In the genomic region with DNA sequence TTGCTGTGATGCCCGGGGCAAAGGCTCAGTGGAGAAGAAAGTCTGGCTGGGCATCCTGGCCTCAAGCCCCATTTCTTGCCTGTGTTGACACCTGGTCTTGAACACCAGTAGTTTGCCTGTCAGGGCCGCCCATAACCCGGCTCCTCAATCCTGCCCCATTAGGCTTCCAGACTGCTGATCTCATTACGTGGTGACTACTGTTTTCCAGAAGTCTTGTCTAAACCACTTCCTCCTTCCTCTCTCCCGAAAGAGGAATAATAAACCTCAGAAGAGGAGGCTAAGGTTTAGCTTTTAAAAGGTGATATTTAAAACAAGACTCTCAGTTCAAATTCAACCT, we compare ENCODE assay signal across 10 cellular contexts.
DNase-seq lines count a peak whose midpoint lies in the region; ATAC-seq, FAIRE-seq and TF ChIP-seq lines count a peak whose summit lies in the region.
"Had no signal": no experiment of that assay in that cellular context is flagged by ENCODE, and none has a peak within 500 bp of the region (broad histone marks: within the 10 kb centered on the region; RNA-seq: fewer than 3 reads in every experiment).

No MANE protein-coding gene starts in this region.

- H3K18ac ChIP-seq in H1 (ENCODE audit: extremely low read depth, low read length), result no peak overlapping the region

- H3K4me1 ChIP-seq in H1 (replicated peaks in 1 of 4; ENCODE audit: control insufficient read depth in 3 of 4, insufficient read depth in 4 of 4, low read length in 3 of 4) (peaks cover 0 to 2% (median 2%) of the 10 kb centered on the region in 4 experiments; a peak in 4 of 7 replicates), smooth muscle cell (ENCODE audit: low read depth) (peaks cover 6% of the 10 kb centered on the region)

- H2BK5ac ChIP-seq in H1 (ENCODE audit: low read depth, low read length), result no peak overlapping the region

- no peak for TF ChIP-seq RAD21 in H1 (IDR thresholded peaks at IDR 0.05 in 1 of 2, conservative IDR thresholded peaks at IDR 0.05 in 1 of 2; ENCODE audit: low read depth in 2 of 2, low read length in 2 of 2)

- TF ChIP-seq POLR2A in H1 (IDR thresholded peaks at IDR 0.05; ENCODE audit: control extremely low read depth in 1 of 2, low read depth in 2 of 2, low read length in 2 of 2), result no peak

- no peak for DNase-seq in activated CD8-positive, alpha-beta memory T cell treated with anti-CD3 and anti-CD28 coated beads, Interleukin-2, amount 10 ng/mL, durations not matched to agents 7 days and 5 days
- DNase-seq in activated CD8-positive, alpha-beta memory T cell treated with anti-CD3 and anti-CD28 coated beads for 24 hours, result no peak
- peak; percentile 74 for DNase-seq in RCC 7860 (ENCODE audit: low spot score)
- no peak for DNase-seq in H1 (ENCODE audit: low read depth in 1 of 2, low spot score in 2 of 2)
- no peak for DNase-seq in smooth muscle cell (lab: John Stamatoyannopoulos, UW; ENCODE audit: unreplicated experiment)
- DNase-seq in NCI-H2029 (lab: John Stamatoyannopoulos, UW), result no peak
- DNase-seq in HuH-7 (ENCODE audit: low spot score), result no peak
- DNase-seq in NCI-H82 treated with DMSO at 0.1 percent for 48 hours (lab: John Stamatoyannopoulos, UW; ENCODE audit: unreplicated experiment), result no peak
- DNase-seq: heart right ventricle had no signal

- CTCF ChIA-PET in activated CD8-positive, alpha-beta memory T cell treated with anti-CD3 and anti-CD28 coated beads, Interleukin-2, amount 10 ng/mL, durations not matched to agents 7 days and 5 days (lab: Charles Lee), result interaction anchor here (1.0 to 2.5 kb wide), 16 partner anchors 11 to 311 kb away, joined by 3 to 8 read pairs (median 4); no protein-coding TSS in a partner anchor
- CTCF ChIA-PET in H1 (lab: Charles Lee; ENCODE audit: partially characterized antibody), result interaction anchor here (0.6 to 1.5 kb wide), 5 partner anchors 12 to 310 kb away, joined by 3 to 5 read pairs (median 3); no protein-coding TSS in a partner anchor

- no peak overlapping the region for H2AK5ac ChIP-seq in H1 (ENCODE audit: low read depth, low read length)

- no peak overlapping the region for H2BK15ac ChIP-seq in H1 (ENCODE audit: low read length)

- H2BK12ac ChIP-seq in H1 (ENCODE audit: low read depth, low read length), result no peak overlapping the region

- H3K4me3 ChIP-seq in H1 (ENCODE audit: extremely low read depth in 1 of 4, insufficient read depth in 2 of 4, low read depth in 3 of 4, low read length in 4 of 4) (no peak overlapping the region), smooth muscle cell (no peak overlapping the region)
- H3K4me3 ChIP-seq: heart right ventricle had no signal

- H4K91ac ChIP-seq in H1 (replicated peaks; ENCODE audit: insufficient read length, low read length), result peak overlapping the region; percentile 51

- H3K9me3 ChIP-seq in H1 (ENCODE audit: insufficient read depth in 2 of 2, low read depth in 1 of 2, low read length in 1 of 2) (no peaks in the 10 kb centered on the region), smooth muscle cell (replicated peaks; ENCODE audit: low read depth) (no peaks in the 10 kb centered on the region)

- H2BK120ac ChIP-seq in H1 (replicated peaks; ENCODE audit: low read depth, low read length), result no peak overlapping the region

- no peak for TF ChIP-seq EP300 in H1 (IDR thresholded peaks at IDR 0.05; ENCODE audit: borderline replicate concordance in 1 of 2, low read depth in 2 of 2, low read length in 2 of 2)

- H3K14ac ChIP-seq in H1 (ENCODE audit: insufficient read length), result no peak overlapping the region

- FAIRE-seq in RCC 7860 (lab: Jason Lieb, UNC) (peak; percentile 60), H1 (lab: Jason Lieb, UNC) (no peak)
- FAIRE-seq: GM12891 had no signal

- H4K8ac ChIP-seq in H1 (ENCODE audit: extremely low read depth, insufficient read depth, low read length), result no peak overlapping the region

- WGBS in H1 (ENCODE audit: extremely low coverage in 1 of 2, insufficient coverage in 1 of 2, insufficient read length in 1 of 2, insufficient replicate concordance in 2 of 2, low coverage in 1 of 2, low lambda C conversion rate in 2 of 2, missing lambda C conversion rate in 1 of 2), 2 experiments, result 92% methylated on average over 5 of the region's 5 CpGs; no CpG with 5 or more reads in 1 of the 2 experiments
- WGBS in smooth muscle cell (ENCODE audit: low lambda C conversion rate), result 22% methylated on average over 5 of the region's 5 CpGs

- H3K27me3 Mint-ChIP-seq in activated CD8-positive, alpha-beta memory T cell treated with anti-CD3 and anti-CD28 coated beads, Interleukin-2, amount 10 ng/mL, durations not matched to agents 7 days and 5 days, result peaks cover 15% of the 10 kb centered on the region

- H4K20me1 ChIP-seq in H1 (replicated peaks in 1 of 2; ENCODE audit: control insufficient read depth in 1 of 2, insufficient read depth in 2 of 2, low read length in 2 of 2) (no peaks in the 10 kb centered on the region), smooth muscle cell (ENCODE audit: low read depth) (no peaks in the 10 kb centered on the region)

- no peak overlapping the region for H2BK20ac ChIP-seq in H1 (ENCODE audit: low read length)

- H3K4me2 ChIP-seq in H1 (ENCODE audit: insufficient read depth in 1 of 2, low read depth in 2 of 2, low read length in 2 of 2), result no peak overlapping the region
- H3K4me2 ChIP-seq in smooth muscle cell, result peak overlapping the region; percentile 3

- ATAC-seq in activated CD8-positive, alpha-beta memory T cell treated with anti-CD3 and anti-CD28 coated beads, Interleukin-2, amount 10 ng/mL, durations not matched to agents 7 days and 5 days, result no peak

- H3K36me3 Mint-ChIP-seq in activated CD8-positive, alpha-beta memory T cell treated with anti-CD3 and anti-CD28 coated beads, Interleukin-2, amount 10 ng/mL, durations not matched to agents 7 days and 5 days, result peaks cover 27% of the 10 kb centered on the region

- H3K4ac ChIP-seq in H1 (replicated peaks; ENCODE audit: insufficient read length, low read depth, low read length), result no peak overlapping the region

- peaks cover 3% of the 10 kb centered on the region for H3K9me3 Mint-ChIP-seq in activated CD8-positive, alpha-beta memory T cell treated with anti-CD3 and anti-CD28 coated beads, Interleukin-2, amount 10 ng/mL, durations not matched to agents 7 days and 5 days (ENCODE audit: low read depth)

- TF ChIP-seq CTCF in H1 (IDR thresholded peaks at IDR 0.05; ENCODE audit: control extremely low read depth in 1 of 3, insufficient read depth in 1 of 3, low read depth in 1 of 3, low read length in 3 of 3) (no peak), smooth muscle cell (IDR thresholded peaks at IDR 0.05; ENCODE audit: borderline replicate concordance, insufficient read depth, poor library complexity, severe bottlenecking) (no peak)

- no peak overlapping the region for H4K5ac ChIP-seq in H1 (ENCODE audit: insufficient read length, low read depth, low read length)

- H3K79me1 ChIP-seq in H1 (ENCODE audit: low read depth, low read length), result no peaks in the 10 kb centered on the region

- POLR2A ChIA-PET in H1 (lab: Charles Lee; ENCODE audit: partially characterized antibody), result no interaction called here

- no peak overlapping the region for H3K4me3 Mint-ChIP-seq in activated CD8-positive, alpha-beta memory T cell treated with anti-CD3 and anti-CD28 coated beads, Interleukin-2, amount 10 ng/mL, durations not matched to agents 7 days and 5 days

- H3K27ac Mint-ChIP-seq in activated CD8-positive, alpha-beta memory T cell treated with anti-CD3 and anti-CD28 coated beads, Interleukin-2, amount 10 ng/mL, durations not matched to agents 7 days and 5 days, result peak overlapping the region; percentile 77

- H3K79me2 ChIP-seq in H1 (ENCODE audit: control insufficient read depth in 1 of 2, insufficient read depth in 2 of 2, low read length in 2 of 2) (no peaks in the 10 kb centered on the region), smooth muscle cell (ENCODE audit: low read depth) (no peaks in the 10 kb centered on the region)

- no peak overlapping the region for H3K23ac ChIP-seq in H1 (ENCODE audit: insufficient read length)

- H2AFZ ChIP-seq in H1 (ENCODE audit: low read length), result no peak overlapping the region
- H2AFZ ChIP-seq in smooth muscle cell (ENCODE audit: low read depth), result no peak overlapping the region

- no peaks in the 10 kb centered on the region for H3K36me3 ChIP-seq in H1 (ENCODE audit: control insufficient read depth in 2 of 4, insufficient read depth in 4 of 4, low read length in 3 of 4)
- H3K36me3 ChIP-seq in smooth muscle cell (ENCODE audit: low read depth), result no peaks in the 10 kb centered on the region

- H3K4me1 Mint-ChIP-seq in activated CD8-positive, alpha-beta memory T cell treated with anti-CD3 and anti-CD28 coated beads, Interleukin-2, amount 10 ng/mL, durations not matched to agents 7 days and 5 days, result peaks cover 44% of the 10 kb centered on the region

- peaks cover 6% of the 10 kb centered on the region for H3F3A ChIP-seq in smooth muscle cell (ENCODE audit: low read depth)

- H3K56ac ChIP-seq in H1 (replicated peaks; ENCODE audit: insufficient read length, low read depth, low read length), result no peak overlapping the region

- H3K23me2 ChIP-seq in H1 (ENCODE audit: low read depth, low read length), result no peaks in the 10 kb centered on the region

- no peaks in the 10 kb centered on the region; a peak in 2 of 7 replicates for H3K27me3 ChIP-seq in H1 (replicated peaks in 1 of 4; ENCODE audit: control insufficient read depth in 3 of 4, extremely low read depth in 1 of 4, insufficient read depth in 3 of 4, low read length in 3 of 4)
- H3K27me3 ChIP-seq in smooth muscle cell (ENCODE audit: low read depth), result no peaks in the 10 kb centered on the region
- H3K27me3 ChIP-seq: heart right ventricle had no signal

- no peak overlapping the region for H3K27ac ChIP-seq in H1 (ENCODE audit: low read depth, low read length)
- H3K27ac ChIP-seq in smooth muscle cell (ENCODE audit: low read depth), result peak overlapping the region; percentile 61

- no peak overlapping the region for H3K9ac ChIP-seq in H1 (replicated peaks in 1 of 4; ENCODE audit: extremely low read depth in 1 of 4, low read depth in 3 of 4, low read length in 3 of 4)
- peak overlapping the region; percentile 23 for H3K9ac ChIP-seq in smooth muscle cell (ENCODE audit: low read depth)

TF ChIP-seq in H1, 55 proteins besides CTCF, POLR2A, EP300 and RAD21:
- TF ChIP-seq GTF2F1 (IDR thresholded peaks at IDR 0.05; ENCODE audit: borderline replicate concordance, low read depth, low read length) (no peak), SIX5 (IDR thresholded peaks at IDR 0.05; ENCODE audit: low read depth, low read length) (no peak), SIRT6 (IDR thresholded peaks at IDR 0.05; ENCODE audit: low read length) (no peak)
- TF ChIP-seq, protein P1, sequence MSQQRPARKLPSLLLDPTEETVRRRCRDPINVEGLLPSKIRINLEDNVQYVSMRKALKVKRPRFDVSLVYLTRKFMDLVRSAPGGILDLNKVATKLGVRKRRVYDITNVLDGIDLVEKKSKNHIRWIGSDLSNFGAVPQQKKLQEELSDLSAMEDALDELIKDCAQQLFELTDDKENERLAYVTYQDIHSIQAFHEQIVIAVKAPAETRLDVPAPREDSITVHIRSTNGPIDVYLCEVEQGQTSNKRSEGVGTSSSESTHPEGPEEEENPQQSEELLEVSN (IDR thresholded peaks at IDR 0.05), result no peak
TF ChIP-seq in H1: peak in this region for 0.
